In the genomic region with DNA sequence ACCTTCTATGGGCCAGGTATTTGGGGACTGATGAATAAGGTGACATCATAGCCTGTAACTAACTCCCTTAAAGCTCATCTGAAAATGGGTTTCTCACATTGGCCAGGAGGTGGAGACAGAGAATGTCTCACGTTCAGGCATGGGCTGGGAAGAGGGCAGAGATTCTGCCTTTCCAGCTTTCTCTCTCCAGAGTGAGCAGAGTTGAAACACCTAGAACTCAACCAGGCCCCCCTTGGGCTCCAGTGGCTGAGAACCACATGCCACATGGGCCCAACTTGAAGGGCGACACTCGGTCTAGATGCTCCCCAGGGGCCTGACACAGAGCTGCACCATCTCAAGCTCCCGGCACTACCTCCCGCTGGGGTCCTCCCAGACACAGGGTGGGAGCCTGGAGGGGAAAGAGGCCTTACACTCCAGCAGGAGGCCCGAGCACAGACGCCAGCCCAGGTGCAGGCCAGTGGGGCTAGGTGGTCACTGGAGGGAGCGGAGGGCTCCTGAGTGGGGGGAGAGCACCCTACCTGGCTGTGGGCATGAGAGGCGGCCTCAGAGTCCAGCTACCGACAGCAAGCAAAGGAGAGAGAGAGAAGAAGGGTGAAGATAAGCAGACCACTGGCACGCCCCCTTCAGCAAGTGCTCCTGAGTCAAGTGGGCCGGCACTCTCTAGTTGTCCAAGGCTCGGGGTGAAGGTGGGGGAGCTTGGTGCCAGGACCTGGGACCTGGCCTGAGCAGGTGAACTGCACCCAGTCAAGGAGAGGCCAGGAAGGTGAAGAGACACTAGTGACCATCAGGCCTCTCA, we compare ENCODE assay signal across 8 cellular contexts. TPM values are rescaled to one million over a fixed set of nuclear protein-coding genes. Genes with fewer than 3 reads are reported as not detected.
DNase-seq lines count a peak whose midpoint lies in the region; TF ChIP-seq lines count a peak whose summit lies in the region.

No MANE protein-coding gene starts in this region.

- peaks cover 11% of the 10 kb centered on the region for H3K4me1 ChIP-seq in colonic mucosa
- H3K4me1 ChIP-seq in liver (ENCODE audit: control insufficient read depth in 4 of 4, insufficient read depth in 4 of 4, low read length in 3 of 4), result peaks cover 5 to 34% (median 10%) of the 10 kb centered on the region in 4 donors
- H3K4me1 ChIP-seq in tibial artery, result peaks cover 0 to 7% (median 4%) of the 10 kb centered on the region in 4 donors

- in situ Hi-C loops in GM13977 (cut with MboI; ENCODE audit: low pct_unique_long_range_greater_than_20kb, low sequenced_read_pairs, unreplicated experiment), result no loop called here

- TF ChIP-seq RAD21 in liver (IDR thresholded peaks at IDR 0.05), result peak; percentile 88 to 92

- DNase-seq in BJ (ENCODE audit: low read depth), result no peak
- DNase-seq in GM13977 (ENCODE audit: low spot score), result peak; percentile 79
- DNase-seq in NCI-H1048 (lab: John Stamatoyannopoulos, UW), result peak; percentile 35
- peak; percentile 83 for DNase-seq in SK-N-DZ (ENCODE audit: low spot score)
- DNase-seq in colonic mucosa, result peak; percentile 42
- no peak for DNase-seq in tibial artery
- DNase-seq in NCI-H187 treated with DMSO at 0.1 percent for 48 hours (lab: John Stamatoyannopoulos, UW), result no peak

- TF ChIP-seq CTCF in BJ (IDR thresholded peaks at IDR 0.05; ENCODE audit: insufficient read depth, low read depth, low read length) (peak; percentile 79), GM13977 (IDR thresholded peaks at IDR 0.05; ENCODE audit: extremely low read depth, insufficient read depth, missing control alignments) (peak; percentile 76), colonic mucosa (IDR thresholded peaks at IDR 0.05) (peak; percentile 46), liver (IDR thresholded peaks at IDR 0.05; ENCODE audit: low read depth, low read length, missing input control) (peak; percentile 64), tibial artery (IDR thresholded peaks at IDR 0.05) (peak; percentile 64 to 65)

- H3K4me3 ChIP-seq in BJ (ENCODE audit: low read depth, low read length), result no peak overlapping the region
- H3K4me3 ChIP-seq in colonic mucosa, result no peak overlapping the region
- H3K4me3 ChIP-seq in liver (ENCODE audit: low read depth in 1 of 3, low read length in 3 of 3), result no peak overlapping the region
- no peak overlapping the region for H3K4me3 ChIP-seq in tibial artery

- H3K9ac ChIP-seq in colonic mucosa (ENCODE audit: low read depth in 2 of 2, low read length in 2 of 2) (peak overlapping the region in 1 of 2 donors; percentile 38), liver (ENCODE audit: low read depth in 1 of 2, low read length in 2 of 2) (no peak overlapping the region)

- POLR2A ChIA-PET in BJ (lab: Charles Lee), result no interaction called here

- intact Hi-C loops in colonic mucosa (cut with DNase I), result no loop called here
- intact Hi-C loops in tibial artery (cut with DNase I; ENCODE audit: low total_unique reads), result no loop called here

- H3K36me3 ChIP-seq in BJ (ENCODE audit: control insufficient read depth, insufficient read depth, low read length), result peaks cover 28% of the 10 kb centered on the region
- peaks cover 8% of the 10 kb centered on the region for H3K36me3 ChIP-seq in colonic mucosa
- peaks cover 13 to 34% (median 20%) of the 10 kb centered on the region in 4 donors for H3K36me3 ChIP-seq in liver (ENCODE audit: control insufficient read depth in 4 of 4, insufficient read depth in 3 of 4, low read depth in 1 of 4, low read length in 3 of 4)
- peaks cover 27 to 46% (median 40%) of the 10 kb centered on the region in 3 donors for H3K36me3 ChIP-seq in tibial artery

- H3K9me3 ChIP-seq in colonic mucosa (no peaks in the 10 kb centered on the region), liver (ENCODE audit: control insufficient read depth in 4 of 4, low read length in 3 of 4) (no peaks in the 10 kb centered on the region), tibial artery (no peaks in the 10 kb centered on the region)

- CTCF ChIA-PET in BJ (lab: Yijun Ruan, JAX), result interaction anchor here (0.5 to 12.4 kb wide), 44 partner anchors 7 to 467 kb away, joined by 3 to 315 read pairs (median 3); a partner anchor contains a TSS

- WGBS in liver, result 81% methylated on average over 13 of the region's 13 CpGs

- H3K27ac ChIP-seq in colonic mucosa (no peak overlapping the region), liver (ENCODE audit: low read depth in 1 of 2, low read length in 2 of 2) (no peak overlapping the region), tibial artery (no peak overlapping the region)

- H3K27me3 ChIP-seq in BJ (ENCODE audit: control insufficient read depth, insufficient read depth, low read length) (no peaks in the 10 kb centered on the region), colonic mucosa (no peaks in the 10 kb centered on the region), liver (ENCODE audit: control insufficient read depth in 4 of 4, insufficient read depth in 4 of 4, low read length in 3 of 4) (no peaks in the 10 kb centered on the region), tibial artery (no peaks in the 10 kb centered on the region)

TF ChIP-seq in liver, 16 proteins besides CTCF, POLR2A, EP300 and RAD21:
- no peak for TF ChIP-seq FOXA1 (IDR thresholded peaks at IDR 0.05)
- TF ChIP-seq HNF4G (IDR thresholded peaks at IDR 0.05), result no peak
- peak in 1 of 2 donors; percentile 6 for TF ChIP-seq HNF4A (conservative IDR thresholded peaks at IDR 0.05)

RNA-seq across cellular contexts. Expression of a gene that starts 55.9 kb away (rescaled TPM):
- 8.2 and 12.0 TPM in 2 replicates for polyA plus RNA-seq in BJ (2011; rRNA removed)
- polyA minus RNA-seq in BJ (2011; rRNA and poly(A)+ RNA removed), result 30.4 and 33.4 TPM in 2 replicates
- polyA plus RNA-seq in SK-N-DZ (2014; cell fraction: cytosol; rRNA removed), result 13.9 and 15.3 TPM in 2 replicates
- 20.9 and 42.8 TPM in 2 replicates for polyA plus RNA-seq in SK-N-DZ (2014; cell fraction: nucleus; rRNA removed)
- total RNA-seq in colonic mucosa, result 100 to 1,000 TPM in 1 of 2 donors, 10 to 100 TPM in 1; 63.3 to 112 TPM
- total RNA-seq in liver, result 10 to 100 TPM; 38.2 to 81.6 TPM
- polyA plus RNA-seq in liver, result 10 to 100 TPM; 26.3 to 36.4 TPM

Comparison
In these comparisons a context has a peak if more than half of its experiments do, and no peak if none do; other contexts are left out.
1. DNase-seq: peak in GM13977 (single experiment), NCI-H1048 (single experiment), SK-N-DZ (single experiment) and colonic mucosa (single experiment); none in BJ (single experiment), tibial artery (0 of 2) and NCI-H187 treated with DMSO at 0.1 percent for 48 hours (single experiment).
2. Peak in every context shown above with its lines, with median percentiles within 50 percentile points of each other: CTCF ChIP-seq.